Comparison of ENCODE assay signal across 1 cellular context in the genomic region with DNA sequence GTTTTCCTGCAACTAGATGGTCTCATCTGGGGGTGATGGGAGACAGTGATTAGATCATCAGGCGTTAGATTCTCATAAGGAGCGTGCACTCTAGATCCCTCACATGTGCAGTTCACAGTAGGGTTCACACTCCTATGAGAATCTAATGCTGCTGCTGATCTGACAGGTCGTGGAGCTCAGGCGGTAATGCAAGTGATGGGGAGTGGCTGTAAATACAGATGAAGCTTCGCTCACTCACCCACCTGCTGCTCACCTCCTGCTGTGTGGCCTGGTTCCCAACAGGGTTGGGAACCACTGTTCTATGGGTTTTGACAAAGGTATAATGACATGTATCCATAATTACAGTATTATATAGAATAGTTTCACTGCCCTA. TPM values are rescaled to one million over a fixed set of nuclear protein-coding genes. Genes with fewer than 3 reads are reported as not detected.
"Had no signal": no experiment of that assay in that cellular context is flagged by ENCODE, and none has a peak within 500 bp of the region (broad histone marks: within the 10 kb centered on the region; RNA-seq: fewer than 3 reads in every experiment).

No MANE protein-coding gene starts in this region.

RNA-seq across cellular contexts. Expression of a gene that starts 48.3 kb away (rescaled TPM):
- total RNA-seq: left colon had no signal
